29 cellular contexts compared by ENCODE assay signal in genomic region chr4:97374526-97374925, GRCh38.
"Had no signal": no experiment of that assay in that cellular context is flagged by ENCODE, and none has a peak within 500 bp of the region (broad histone marks: within the 10 kb centered on the region; RNA-seq: fewer than 3 reads in every experiment).

No MANE protein-coding gene starts in this region.

- H3K4me1 ChIP-seq: left ventricle myocardium inferior, parathyroid adenoma, psoas muscle, right atrium auricular region, right lobe of liver, stomach, testis, thyroid gland, transverse colon, upper lobe of left lung, vagina had no signal

- H3K27ac ChIP-seq: hepatocyte, left ventricle myocardium inferior, neutrophil, parathyroid adenoma, psoas muscle, right atrium auricular region, right lobe of liver, stomach, testis, thyroid gland, transverse colon, upper lobe of left lung, vagina had no signal

- H3K4me2 ChIP-seq: hepatocyte, smooth muscle cell had no signal

- H3K79me2 ChIP-seq: hepatocyte, parathyroid adenoma had no signal

- DNase-seq: immature natural killer cell; kidney; left ventricle myocardium inferior; midbrain; naive thymus-derived CD8-positive, alpha-beta T cell; occipital lobe; psoas muscle; right lobe of liver; stimulated activated CD4-positive, alpha-beta T cell treated with anti-CD3 and anti-CD28 coated beads, Interleukin-1b, Interleukin-23, amount 100 ng/mL, for 48 hours; stimulated activated CD4-positive, alpha-beta T cell treated with anti-CD3 and anti-CD28 coated beads, Interleukin-2, amount 100 ng/mL, for 48 hours; stimulated activated CD4-positive, alpha-beta T cell treated with anti-CD3 and anti-CD28 coated beads, Interleukin-4, amount 100 ng/mL, for 4 hours; stimulated activated CD8-positive, alpha-beta memory T cell treated with anti-CD3 and anti-CD28 coated beads, Interleukin-4, amount 100 ng/mL, for 48 hours; stimulated activated naive B cell treated with anti-CD40 and anti-IgM and Interleukin-4, amounts not matched to agents 10 μg/mL and 1 μg/mL and 100 μg/mL, for 72 hours; stimulated activated naive CD8-positive, alpha-beta T cell treated with anti-CD3 and anti-CD28 coated beads, Interleukin-15, Interleukin-2, amounts not matched to agents 100 U/mL and 50 U/mL, for 24 hours; stomach; testis; thyroid gland; transverse colon; upper lobe of left lung had no signal

- H3K36me3 Mint-ChIP-seq: naive thymus-derived CD8-positive, alpha-beta T cell; stimulated activated naive B cell treated with anti-CD40 and anti-IgM and Interleukin-4, amounts not matched to agents 10 μg/mL and 1 μg/mL and 100 μg/mL, for 72 hours had no signal

- H3K9me3 ChIP-seq: neutrophil, psoas muscle, right atrium auricular region, right lobe of liver, testis, thyroid gland, transverse colon, upper lobe of left lung, vagina had no signal

- H3K4me3 ChIP-seq: hepatocyte, left ventricle myocardium inferior, lung, psoas muscle, right atrium auricular region, right lobe of liver, smooth muscle cell, stomach, testis, thyroid gland, transverse colon, upper lobe of left lung, vagina had no signal

- H3K27ac Mint-ChIP-seq: immature natural killer cell; naive thymus-derived CD8-positive, alpha-beta T cell; nephron; stimulated activated naive B cell treated with anti-CD40 and anti-IgM and Interleukin-4, amounts not matched to agents 10 μg/mL and 1 μg/mL and 100 μg/mL, for 72 hours had no signal

- FAIRE-seq: islet of Langerhans had no signal

- H2AFZ ChIP-seq: hepatocyte, parathyroid adenoma had no signal

- H3K36me3 ChIP-seq: left ventricle myocardium inferior, neutrophil, right atrium auricular region, right lobe of liver, stomach, thyroid gland, transverse colon, upper lobe of left lung, vagina had no signal

- H3K27me3 Mint-ChIP-seq: naive thymus-derived CD8-positive, alpha-beta T cell; stimulated activated naive B cell treated with anti-CD40 and anti-IgM and Interleukin-4, amounts not matched to agents 10 μg/mL and 1 μg/mL and 100 μg/mL, for 72 hours had no signal

- H3K4me3 Mint-ChIP-seq: immature natural killer cell; naive thymus-derived CD8-positive, alpha-beta T cell; nephron; neural crest cell; stimulated activated naive B cell treated with anti-CD40 and anti-IgM and Interleukin-4, amounts not matched to agents 10 μg/mL and 1 μg/mL and 100 μg/mL, for 72 hours had no signal

- H3K9ac ChIP-seq: parathyroid adenoma had no signal

- H3K4me1 Mint-ChIP-seq: immature natural killer cell; naive thymus-derived CD8-positive, alpha-beta T cell; nephron; neural crest cell; stimulated activated naive B cell treated with anti-CD40 and anti-IgM and Interleukin-4, amounts not matched to agents 10 μg/mL and 1 μg/mL and 100 μg/mL, for 72 hours had no signal

- H3K27me3 ChIP-seq: hepatocyte, neutrophil, right atrium auricular region, right lobe of liver, stomach, testis, thyroid gland, transverse colon, upper lobe of left lung, vagina had no signal
